Comparison of ENCODE assay signal across 9 cellular contexts in genomic region chr22:37560682-37561208, GRCh38. TPM values are rescaled to one million over a fixed set of nuclear protein-coding genes. Genes with fewer than 3 reads are reported as not detected.
A peak's percentile ranks its signal among the peaks of the same experiment; 100 is the strongest.
DNase-seq lines count a peak whose midpoint lies in the region; ATAC-seq, FAIRE-seq and TF ChIP-seq lines count a peak whose summit lies in the region.
"Had no signal": no experiment of that assay in that cellular context is flagged by ENCODE, and none has a peak within 500 bp of the region (broad histone marks: within the 10 kb centered on the region; RNA-seq: fewer than 3 reads in every experiment).

No MANE protein-coding gene starts in this region.

- peak overlapping the region; percentile 97 for H3K9ac ChIP-seq in K562 (ENCODE audit: insufficient read depth in 1 of 2, low read depth in 2 of 2, low read length in 2 of 2)
- H3K9ac ChIP-seq in kidney (ENCODE audit: low read length in 2 of 2): peak overlapping the region; percentile 93 to 96
- H3K9ac ChIP-seq in stomach smooth muscle (ENCODE audit: low read length in 2 of 2): peak overlapping the region; percentile 82 to 87

- ATAC-seq in K562 (peak; percentile 13), GM18909 (IDR thresholded peaks at IDR 0.05; ENCODE audit: poor library complexity, unreplicated experiment) (no peak)

- H3K27ac ChIP-seq in K562 (ENCODE audit: extremely low read depth, low read depth, low read length) (peak overlapping the region; percentile 97), kidney (ENCODE audit: low read depth in 2 of 2, low read length in 2 of 2) (peak overlapping the region; percentile 97 to 98), stomach smooth muscle (ENCODE audit: low read length) (peak overlapping the region; percentile 81)

- peaks cover 26 to 39% of the 10 kb centered on the region in 2 experiments for H3K4me1 ChIP-seq in K562 (replicated peaks in 1 of 2; ENCODE audit: control insufficient read depth in 2 of 2, insufficient read depth in 2 of 2, low read length in 2 of 2)
- H3K4me1 ChIP-seq in kidney (ENCODE audit: control insufficient read depth in 1 of 2, insufficient read depth in 1 of 2, low read depth in 1 of 2, low read length in 2 of 2): peaks cover 24 to 53% of the 10 kb centered on the region in 2 donors
- peaks cover 57% of the 10 kb centered on the region for H3K4me1 ChIP-seq in stomach smooth muscle (ENCODE audit: control insufficient read depth, insufficient read depth, low read length)

- TF ChIP-seq CTCF in K562 (IDR thresholded peaks at IDR 0.05 in 2 of 3, conservative IDR thresholded peaks at IDR 0.05 in 1 of 3; ENCODE audit: insufficient read depth in 2 of 3, low read depth in 1 of 3, low read length in 3 of 3) (no peak), kidney (IDR thresholded peaks at IDR 0.05; ENCODE audit: borderline replicate concordance, extremely low read depth, insufficient read depth) (no peak)

- peaks cover 30% of the 10 kb centered on the region; the same call in 2 of the 3 replicates for H3K36me3 ChIP-seq in K562 (ENCODE audit: control insufficient read depth, insufficient read depth, low read length)
- peaks cover 0 to under 1% of the 10 kb centered on the region in 2 donors for H3K36me3 ChIP-seq in kidney (ENCODE audit: control insufficient read depth in 1 of 2, insufficient read depth in 2 of 2, low read length in 2 of 2)
- H3K36me3 ChIP-seq in stomach smooth muscle (ENCODE audit: control insufficient read depth in 2 of 2, insufficient read depth in 2 of 2, low read length in 2 of 2): no peaks in the 10 kb centered on the region

- peaks cover 3% of the 10 kb centered on the region for H3K9me1 ChIP-seq in K562 (ENCODE audit: control insufficient read depth, insufficient read depth, low read length)

- H3K27me3 ChIP-seq in K562 (ENCODE audit: control insufficient read depth in 2 of 2, insufficient read depth in 2 of 2, low read length in 2 of 2) (no peaks in the 10 kb centered on the region), stomach smooth muscle (ENCODE audit: control insufficient read depth in 1 of 2, insufficient read depth in 2 of 2, low read length in 2 of 2) (peaks cover 0 to 9% of the 10 kb centered on the region in 2 donors)

- peaks cover 15% of the 10 kb centered on the region for H4K20me1 ChIP-seq in K562 (replicated peaks; ENCODE audit: control insufficient read depth, insufficient read depth, low read length)

- 0% methylated on average over 16 of the region's 62 CpGs for WGBS in K562 (ENCODE audit: insufficient coverage, low coverage, missing lambda C conversion rate)

- intact Hi-C loops in K562 (cut with micrococcal nuclease) (no loop called here), kidney (cut with DNase I) (no loop called here)

- no TSS peak for BruUV-seq in K562 (replicated peaks; lab: Mats Ljungman, UMichigan)

- no peak for TF ChIP-seq EP300 in K562 (IDR thresholded peaks at IDR 0.05; ENCODE audit: low read length)

- no peak for TF ChIP-seq RAD21 in K562 (CRISPR knock-in tag; conservative IDR thresholded peaks at IDR 0.05 in 1 of 2, IDR thresholded peaks at IDR 0.05 in 1 of 2)

- peaks cover 51% of the 10 kb centered on the region for H3K79me2 ChIP-seq in K562 (ENCODE audit: control insufficient read depth, insufficient read depth, low read length)

- H3K9me3 ChIP-seq in K562 (replicated peaks; ENCODE audit: control insufficient read depth, insufficient read depth, low read depth, low read length) (no peaks in the 10 kb centered on the region), kidney (ENCODE audit: control insufficient read depth in 1 of 2, low read length in 2 of 2) (no peaks in the 10 kb centered on the region), stomach smooth muscle (ENCODE audit: control insufficient read depth in 2 of 2, low read length in 2 of 2) (no peaks in the 10 kb centered on the region)

- H3K4me2 ChIP-seq in K562 (ENCODE audit: insufficient read depth, low read length): peak overlapping the region; percentile 92

- DNase-seq in HT1080 (ENCODE audit: low read depth) (peak; percentile 42), K562 (ENCODE audit: extremely low read depth in 1 of 4, low spot score in 3 of 4) (peak in 3 of 4 experiments; percentile 39 to 60 (median 57)), kidney (peak; percentile 91), cerebellum (ENCODE audit: low spot score) (no peak), GM19238 (ENCODE audit: insufficient read length, low spot score) (no peak)
- DNase-seq in activated CD4-positive, alpha-beta T cell treated with anti-CD3 and anti-CD28 coated beads, Interleukin-2, amount 50 U/mL, for 48 hours: no peak

- H3K4me3 ChIP-seq in K562 (peak overlapping the region; percentile 83), kidney (ENCODE audit: low read length in 2 of 2) (peak overlapping the region; percentile 65 to 69), stomach smooth muscle (ENCODE audit: low read length in 2 of 2) (peak overlapping the region; percentile 82 to 83)

- CTCF ChIA-PET in K562 (lab: Yijun Ruan, JAX; ENCODE audit: low intra/inter-chr PET ratio): interaction anchor here (0.9 to 2.4 kb wide), 2 partner anchors 15 to 22 kb away, joined by 3 to 16 read pairs; no protein-coding TSS in a partner anchor

- FAIRE-seq in K562 (lab: Jason Lieb, UNC) (no peak), kidney (lab: Jason Lieb, UNC) (no peak)

- in situ Hi-C loops in K562 (cut with MboI): no loop called here

- H2AFZ ChIP-seq in K562 (ENCODE audit: low read depth, low read length): no peak overlapping the region

- POLR2A ChIA-PET in K562 (lab: Yijun Ruan, JAX): interaction anchor here (1.1 to 1.7 kb wide), 3 partner anchors 9 to 11 kb away, joined by 4 to 16 read pairs (median 9); no protein-coding TSS in a partner anchor

- no peak for TF ChIP-seq POLR2A in K562 (conservative IDR thresholded peaks at IDR 0.05)

RNA-seq across cellular contexts. Expression of gene CDC42EP1, which starts 0.5 kb away (rescaled TPM):
- total RNA-seq in HT1080 (2014; rRNA removed; shearing (Covaris generic)): 67.3 and 95.3 TPM in 2 replicates
- 104 and 115 TPM in 2 replicates for polyA plus RNA-seq in HT1080 (2015; cell fraction: cytosol; rRNA removed)
- 38.1 and 39.0 TPM in 2 replicates for polyA plus RNA-seq in HT1080 (2015; cell fraction: nucleus; rRNA removed)
- 7.9 and 25.6 TPM in 2 replicates for total RNA-seq in K562 (2011; cell fraction: chromatin; rRNA removed; ENCODE audit: low replicate concordance)
- total RNA-seq in K562 (2011; cell fraction: nucleolus; rRNA removed): 22.5 and 24.0 TPM in 2 replicates
- total RNA-seq in K562 (2011; cell fraction: nucleoplasm; rRNA removed): 13.4 and 14.2 TPM in 2 replicates
- total RNA-seq in K562 (2014; rRNA removed) (29.0 and 41.6 TPM in 2 replicates), K562 (2014; rRNA removed; fragmentation: Illumina TruSeq; extraction: Trizol) (2.7 and 3.2 TPM in 2 replicates), K562 (2015; rRNA removed; fragmentation: Illumina TruSeq; extraction: Trizol) (7.3 and 8.3 TPM in 2 replicates), K562 (2021) (62.8 and 70.2 TPM in 2 replicates), kidney (68.5 TPM), cerebellum (2.6 TPM)
- polyA plus RNA-seq in K562 (2011; rRNA removed) (4.0 and 13.8 TPM in 2 replicates), K562 (2014; fragmentation: Illumina TruSeq; extraction: Trizol) (18.4 and 49.9 TPM in 2 replicates), K562 (2014; fragmentation: Nextera tagmentation; extraction: Ambion mirVana) (under 1 TPM; 0.67 to 0.69 TPM), K562 (2014; rRNA removed) (22.5 and 28.1 TPM in 2 replicates), kidney (ENCODE audit: insufficient read depth, low read depth, low replicate concordance) (29.5 TPM)
- 6.0 and 18.2 TPM in 2 replicates for polyA plus RNA-seq in K562 (2011; cell fraction: cytosol; rRNA removed)
- polyA plus RNA-seq in K562 (2011; cell fraction: nucleus; rRNA removed): 9.9 and 15.1 TPM in 2 replicates
- 24.9 and 50.5 TPM in 2 replicates for polyA plus RNA-seq in K562 (2012)
- 1.9 and 2.3 TPM in 2 replicates for polyA minus RNA-seq in K562 (2011; rRNA and poly(A)+ RNA removed)
- polyA minus RNA-seq in K562 (2011; cell fraction: cytosol; rRNA and poly(A)+ RNA removed): 12.7 and 21.9 TPM in 2 replicates
- 10.2 and 10.6 TPM in 2 replicates for polyA minus RNA-seq in K562 (2011; cell fraction: nucleus; rRNA and poly(A)+ RNA removed)

RNA-seq across cellular contexts. Expression of gene LGALS2, which starts 19.1 kb away (rescaled TPM):
- total RNA-seq in HT1080 (2014; rRNA removed; shearing (Covaris generic)): not detected in 2 replicates
- not detected in 2 replicates for polyA plus RNA-seq in HT1080 (2015; cell fraction: cytosol; rRNA removed)
- not detected in 2 replicates for polyA plus RNA-seq in HT1080 (2015; cell fraction: nucleus; rRNA removed)
- not detected in 2 replicates for total RNA-seq in K562 (2011; cell fraction: chromatin; rRNA removed; ENCODE audit: low replicate concordance)
- not detected in 2 replicates for total RNA-seq in K562 (2011; cell fraction: nucleolus; rRNA removed)
- not detected in 2 replicates for total RNA-seq in K562 (2011; cell fraction: nucleoplasm; rRNA removed)
- not detected in 2 replicates for total RNA-seq in K562 (2014; rRNA removed)
- not detected in 2 replicates for total RNA-seq in K562 (2014; rRNA removed; fragmentation: Illumina TruSeq; extraction: Trizol)
- not detected in 2 replicates for total RNA-seq in K562 (2015; rRNA removed; fragmentation: Illumina TruSeq; extraction: Trizol)
- not detected in 2 replicates for total RNA-seq in K562 (2021)
- not detected in 2 replicates for polyA plus RNA-seq in K562 (2011; rRNA removed)
- not detected in 2 replicates for polyA plus RNA-seq in K562 (2011; cell fraction: cytosol; rRNA removed)
- polyA plus RNA-seq in K562 (2011; cell fraction: nucleus; rRNA removed): not detected in 2 replicates
- polyA plus RNA-seq in K562 (2012): 0.19 TPM in 1 of 2 replicates, not detected in the other
- polyA plus RNA-seq in K562 (2014; fragmentation: Illumina TruSeq; extraction: Trizol): not detected in 2 replicates
- not detected for polyA plus RNA-seq in K562 (2014; fragmentation: Nextera tagmentation; extraction: Ambion mirVana)
- polyA plus RNA-seq in K562 (2014; rRNA removed): not detected in 2 replicates
- not detected in 2 replicates for polyA minus RNA-seq in K562 (2011; rRNA and poly(A)+ RNA removed)
- polyA minus RNA-seq in K562 (2011; cell fraction: cytosol; rRNA and poly(A)+ RNA removed): not detected in 2 replicates
- not detected in 2 replicates for polyA minus RNA-seq in K562 (2011; cell fraction: nucleus; rRNA and poly(A)+ RNA removed)
- 20.4 TPM for total RNA-seq in kidney
- 372 TPM for polyA plus RNA-seq in kidney (ENCODE audit: insufficient read depth, low read depth, low replicate concordance)
- total RNA-seq in cerebellum: not detected
- total RNA-seq: T-helper 2 cell treated with Interferon-gamma antibody and Interleukin-4, amounts not matched to agents 100 ng/mL and 5 ng/mL, for 36 hours had no signal

RNA-seq across cellular contexts. Expression of gene CARD10, which starts 41.5 kb away (rescaled TPM):
- total RNA-seq in HT1080 (2014; rRNA removed; shearing (Covaris generic)): 22.4 and 25.4 TPM in 2 replicates
- 19.4 and 20.2 TPM in 2 replicates for polyA plus RNA-seq in HT1080 (2015; cell fraction: cytosol; rRNA removed)
- 32.7 and 33.8 TPM in 2 replicates for polyA plus RNA-seq in HT1080 (2015; cell fraction: nucleus; rRNA removed)
- 5.4 and 20.1 TPM in 2 replicates for total RNA-seq in K562 (2011; cell fraction: chromatin; rRNA removed; ENCODE audit: low replicate concordance)
- 9.2 and 11.7 TPM in 2 replicates for total RNA-seq in K562 (2011; cell fraction: nucleolus; rRNA removed)
- 6.9 and 8.3 TPM in 2 replicates for total RNA-seq in K562 (2011; cell fraction: nucleoplasm; rRNA removed)
- total RNA-seq in K562 (2014; rRNA removed): 4.2 and 4.4 TPM in 2 replicates
- 0.57 and 0.84 TPM in 2 replicates for total RNA-seq in K562 (2014; rRNA removed; fragmentation: Illumina TruSeq; extraction: Trizol)
- 1.6 TPM in 2 replicates for total RNA-seq in K562 (2015; rRNA removed; fragmentation: Illumina TruSeq; extraction: Trizol)
- 4.6 and 5.8 TPM in 2 replicates for total RNA-seq in K562 (2021)
- polyA plus RNA-seq in K562 (2011; rRNA removed): 3.0 and 4.2 TPM in 2 replicates
- polyA plus RNA-seq in K562 (2011; cell fraction: cytosol; rRNA removed): 4.8 and 9.8 TPM in 2 replicates
- 14.1 and 18.7 TPM in 2 replicates for polyA plus RNA-seq in K562 (2011; cell fraction: nucleus; rRNA removed)
- polyA plus RNA-seq in K562 (2012): 2.4 and 4.6 TPM in 2 replicates
- polyA plus RNA-seq in K562 (2014; fragmentation: Illumina TruSeq; extraction: Trizol): 1.5 and 3.2 TPM in 2 replicates
- polyA plus RNA-seq in K562 (2014; fragmentation: Nextera tagmentation; extraction: Ambion mirVana): under 1 TPM; 0.13 to 0.20 TPM
- 3.6 and 5.8 TPM in 2 replicates for polyA plus RNA-seq in K562 (2014; rRNA removed)
- 1.2 and 1.3 TPM in 2 replicates for polyA minus RNA-seq in K562 (2011; rRNA and poly(A)+ RNA removed)
- polyA minus RNA-seq in K562 (2011; cell fraction: cytosol; rRNA and poly(A)+ RNA removed): 5.9 TPM in 2 replicates
- 4.6 and 4.7 TPM in 2 replicates for polyA minus RNA-seq in K562 (2011; cell fraction: nucleus; rRNA and poly(A)+ RNA removed)
- total RNA-seq in kidney: 42.3 TPM
- polyA plus RNA-seq in kidney (ENCODE audit: insufficient read depth, low read depth, low replicate concordance): 32.4 TPM
- 3.4 TPM for total RNA-seq in cerebellum

RNA-seq across cellular contexts. Expression of gene GGA1, which starts 47.9 kb away (rescaled TPM):
- total RNA-seq in HT1080 (2014; rRNA removed; shearing (Covaris generic)): 34.0 and 35.1 TPM in 2 replicates
- 34.5 and 34.6 TPM in 2 replicates for polyA plus RNA-seq in HT1080 (2015; cell fraction: cytosol; rRNA removed)
- polyA plus RNA-seq in HT1080 (2015; cell fraction: nucleus; rRNA removed): 145 and 177 TPM in 2 replicates
- 235 and 500 TPM in 2 replicates for total RNA-seq in K562 (2011; cell fraction: chromatin; rRNA removed; ENCODE audit: low replicate concordance)
- total RNA-seq in K562 (2011; cell fraction: nucleolus; rRNA removed): 281 and 297 TPM in 2 replicates
- 245 and 253 TPM in 2 replicates for total RNA-seq in K562 (2011; cell fraction: nucleoplasm; rRNA removed)
- total RNA-seq in K562 (2014; rRNA removed) (48.0 and 51.3 TPM in 2 replicates), K562 (2014; rRNA removed; fragmentation: Illumina TruSeq; extraction: Trizol) (19.7 and 24.2 TPM in 2 replicates), K562 (2015; rRNA removed; fragmentation: Illumina TruSeq; extraction: Trizol) (29.9 and 31.1 TPM in 2 replicates), K562 (2021) (57.1 and 61.3 TPM in 2 replicates), kidney (61.2 TPM), cerebellum (39.1 TPM)
- polyA plus RNA-seq in K562 (2011; rRNA removed) (50.4 and 53.3 TPM in 2 replicates), K562 (2014; fragmentation: Illumina TruSeq; extraction: Trizol) (31.6 and 42.5 TPM in 2 replicates), K562 (2014; fragmentation: Nextera tagmentation; extraction: Ambion mirVana) (1 to 10 TPM; 1.5 to 1.9 TPM), K562 (2014; rRNA removed) (69.5 and 71.3 TPM in 2 replicates), kidney (ENCODE audit: insufficient read depth, low read depth, low replicate concordance) (37.5 TPM)
- 27.8 and 56.0 TPM in 2 replicates for polyA plus RNA-seq in K562 (2011; cell fraction: cytosol; rRNA removed)
- 156 and 291 TPM in 2 replicates for polyA plus RNA-seq in K562 (2011; cell fraction: nucleus; rRNA removed)
- 41.4 and 63.8 TPM in 2 replicates for polyA plus RNA-seq in K562 (2012)
- 26.8 and 33.7 TPM in 2 replicates for polyA minus RNA-seq in K562 (2011; rRNA and poly(A)+ RNA removed)
- 20.7 and 22.7 TPM in 2 replicates for polyA minus RNA-seq in K562 (2011; cell fraction: cytosol; rRNA and poly(A)+ RNA removed)
- polyA minus RNA-seq in K562 (2011; cell fraction: nucleus; rRNA and poly(A)+ RNA removed): 56.9 and 57.8 TPM in 2 replicates

Comparison
In these comparisons a context has a peak if more than half of its experiments do, and no peak if none do; other contexts are left out.
1. DNase-seq: peak in HT1080 (single experiment), K562 (3 of 4) and kidney (single experiment); none in cerebellum (single experiment), GM19238 (single experiment) and activated CD4-positive, alpha-beta T cell treated with anti-CD3 and anti-CD28 coated beads, Interleukin-2, amount 50 U/mL, for 48 hours (0 of 2).
2. RNA of gene LGALS2, which starts 19.1 kb away (total RNA-seq): 20.4 TPM in kidney (single experiment); not detected in HT1080, not detected in K562 and not detected in cerebellum (single experiment); every median in the first group is over 10 times any median in the second.
3. Peak in every context shown above with its lines, with median percentiles within 50 percentile points of each other: H3K27ac ChIP-seq, H3K4me3 ChIP-seq and H3K9ac ChIP-seq.